11 cellular contexts compared by ENCODE assay signal in genomic region chrX:69137371-69137881, GRCh38. TPM values are rescaled to one million over a fixed set of nuclear protein-coding genes. Genes with fewer than 3 reads are reported as not detected.
A peak's percentile ranks its signal among the peaks of the same experiment; 100 is the strongest.
DNase-seq lines count a peak whose midpoint lies in the region; ATAC-seq and TF ChIP-seq lines count a peak whose summit lies in the region.
"Had no signal": no experiment of that assay in that cellular context is flagged by ENCODE, and none has a peak within 500 bp of the region (broad histone marks: within the 10 kb centered on the region; RNA-seq: fewer than 3 reads in every experiment).

No MANE protein-coding gene starts in this region.

- H3K27me3 ChIP-seq in right cardiac atrium (ENCODE audit: control insufficient read depth, insufficient read depth) = no peaks in the 10 kb centered on the region

- in situ Hi-C loops in astrocyte of the cerebellum (cut with HindIII; ENCODE audit: low sequenced_read_pairs) = no loop called here

- WGBS in right cardiac atrium = 35% methylated on average over 10 of the region's 10 CpGs

- no peak for TF ChIP-seq CTCF in astrocyte of the cerebellum (IDR thresholded peaks at IDR 0.05; ENCODE audit: low read depth, low read length, missing control alignments)

- peak; percentile 36 to 40 for ATAC-seq in right cardiac atrium
- ATAC-seq in GM19452 (IDR thresholded peaks at IDR 0.05; ENCODE audit: unreplicated experiment) = no peak

- H3K4me1 ChIP-seq in right cardiac atrium (ENCODE audit: control insufficient read depth, insufficient read depth, low read length) = peaks cover 1% of the 10 kb centered on the region

- H3K4me3 ChIP-seq in astrocyte of the cerebellum (ENCODE audit: low read depth, low read length) (no peak overlapping the region), right cardiac atrium (ENCODE audit: low read length) (peak overlapping the region; percentile 47)
- H3K4me3 ChIP-seq: SK-N-MC had no signal

- H3K9me3 ChIP-seq in right cardiac atrium (ENCODE audit: control insufficient read depth, low read length) = no peaks in the 10 kb centered on the region

- no peak for TF ChIP-seq POLR2A in erythroblast (IDR thresholded peaks at IDR 0.05; ENCODE audit: low read length)

- H3K27ac ChIP-seq in right cardiac atrium (ENCODE audit: low read length) = peak overlapping the region; percentile 46
- H3K27ac ChIP-seq: SK-N-MC had no signal

- DNase-seq in ELF-1 (ENCODE audit: low read depth, low spot score) (peak; percentile 97), astrocyte of the cerebellum (ENCODE audit: low read depth) (peak; percentile 37), right cardiac atrium (no peak), renal cortical epithelial cell (ENCODE audit: low read depth) (peak; percentile 68), NCI-H345 treated with DMSO at 0.1 percent for 48 hours (lab: John Stamatoyannopoulos, UW; ENCODE audit: unreplicated experiment) (no peak), erythroblast (lab: John Stamatoyannopoulos, UW) (no peak)
- no peak for DNase-seq in stimulated activated CD4-positive, alpha-beta T cell treated with anti-CD3 and anti-CD28 coated beads, Interleukin-2, amount 100 ng/mL, for 48 hours
- DNase-seq: CD4-positive, alpha-beta memory T cell; NCI-H1105 had no signal

- intact Hi-C loops in right cardiac atrium (cut with DNase I) = no loop called here

RNA-seq across cellular contexts. Expression of gene PJA1, which starts 27.8 kb away (rescaled TPM):
- total RNA-seq in right cardiac atrium (10 to 100 TPM; 14.1 to 20.8 (median 18.5) TPM), renal cortical epithelial cell (38.0 and 47.1 TPM in 2 replicates)
- 12.3 TPM for polyA plus RNA-seq in right cardiac atrium

Comparison
In these comparisons a context has a peak if more than half of its experiments do, and no peak if none do; other contexts are left out.
1. DNase-seq: peak in ELF-1 (single experiment), astrocyte of the cerebellum (single experiment) and renal cortical epithelial cell (single experiment); none in right cardiac atrium (0 of 3), NCI-H345 treated with DMSO at 0.1 percent for 48 hours (single experiment), erythroblast (0 of 2) and stimulated activated CD4-positive, alpha-beta T cell treated with anti-CD3 and anti-CD28 coated beads, Interleukin-2, amount 100 ng/mL, for 48 hours (0 of 2).